ENCODE assay signal across 1 cellular context in genomic region chr20:34708621-34709043, GRCh38.
TF ChIP-seq lines count a peak whose summit lies in the region.

No MANE protein-coding gene starts in this region.

TF ChIP-seq in GM23338, 12 proteins besides CTCF, POLR2A, EP300 and RAD21 (continued from another document):
- TF ChIP-seq, protein P1, sequence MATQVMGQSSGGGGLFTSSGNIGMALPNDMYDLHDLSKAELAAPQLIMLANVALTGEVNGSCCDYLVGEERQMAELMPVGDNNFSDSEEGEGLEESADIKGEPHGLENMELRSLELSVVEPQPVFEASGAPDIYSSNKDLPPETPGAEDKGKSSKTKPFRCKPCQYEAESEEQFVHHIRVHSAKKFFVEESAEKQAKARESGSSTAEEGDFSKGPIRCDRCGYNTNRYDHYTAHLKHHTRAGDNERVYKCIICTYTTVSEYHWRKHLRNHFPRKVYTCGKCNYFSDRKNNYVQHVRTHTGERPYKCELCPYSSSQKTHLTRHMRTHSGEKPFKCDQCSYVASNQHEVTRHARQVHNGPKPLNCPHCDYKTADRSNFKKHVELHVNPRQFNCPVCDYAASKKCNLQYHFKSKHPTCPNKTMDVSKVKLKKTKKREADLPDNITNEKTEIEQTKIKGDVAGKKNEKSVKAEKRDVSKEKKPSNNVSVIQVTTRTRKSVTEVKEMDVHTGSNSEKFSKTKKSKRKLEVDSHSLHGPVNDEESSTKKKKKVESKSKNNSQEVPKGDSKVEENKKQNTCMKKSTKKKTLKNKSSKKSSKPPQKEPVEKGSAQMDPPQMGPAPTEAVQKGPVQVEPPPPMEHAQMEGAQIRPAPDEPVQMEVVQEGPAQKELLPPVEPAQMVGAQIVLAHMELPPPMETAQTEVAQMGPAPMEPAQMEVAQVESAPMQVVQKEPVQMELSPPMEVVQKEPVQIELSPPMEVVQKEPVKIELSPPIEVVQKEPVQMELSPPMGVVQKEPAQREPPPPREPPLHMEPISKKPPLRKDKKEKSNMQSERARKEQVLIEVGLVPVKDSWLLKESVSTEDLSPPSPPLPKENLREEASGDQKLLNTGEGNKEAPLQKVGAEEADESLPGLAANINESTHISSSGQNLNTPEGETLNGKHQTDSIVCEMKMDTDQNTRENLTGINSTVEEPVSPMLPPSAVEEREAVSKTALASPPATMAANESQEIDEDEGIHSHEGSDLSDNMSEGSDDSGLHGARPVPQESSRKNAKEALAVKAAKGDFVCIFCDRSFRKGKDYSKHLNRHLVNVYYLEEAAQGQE (IDR thresholded peaks at IDR 0.05; ENCODE audit: unreplicated experiment) = no peak
